1 cellular context compared by ENCODE assay signal in genomic region chr5:97231025-97231636, GRCh38.
TF ChIP-seq lines count a peak whose summit lies in the region.

No MANE protein-coding gene starts in this region.

TF ChIP-seq in GM23338, 12 proteins besides CTCF, POLR2A, EP300 and RAD21 (continued from another document):
- TF ChIP-seq ETS1 (IDR thresholded peaks at IDR 0.05) (no peak), NANOG (IDR thresholded peaks at IDR 0.05; ENCODE audit: borderline replicate concordance) (no peak), STAT1 (IDR thresholded peaks at IDR 0.05; ENCODE audit: unreplicated experiment) (no peak)
